In the genomic region with DNA sequence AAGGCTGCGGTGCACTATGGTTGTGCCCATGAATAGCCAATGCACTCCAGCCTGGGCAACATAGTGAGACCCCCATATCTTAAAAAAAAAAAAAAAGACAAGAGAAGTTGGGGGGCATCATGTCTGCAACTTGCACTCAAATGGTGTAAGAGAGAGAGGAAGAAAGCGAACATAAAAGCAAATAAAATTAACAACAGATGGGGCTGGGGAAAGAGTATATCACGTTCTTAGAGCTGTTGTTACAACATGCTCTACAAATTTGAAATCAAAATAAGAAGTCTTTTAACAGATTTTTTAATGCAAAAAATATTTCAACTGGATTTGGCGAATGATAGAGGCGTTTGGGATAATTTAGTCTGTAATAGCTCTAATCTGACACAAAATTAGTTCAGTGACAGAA, we compare ENCODE assay signal across 24 cellular contexts.
DNase-seq lines count a peak whose midpoint lies in the region; ATAC-seq and TF ChIP-seq lines count a peak whose summit lies in the region.
"Had no signal": no experiment of that assay in that cellular context is flagged by ENCODE, and none has a peak within 500 bp of the region (broad histone marks: within the 10 kb centered on the region; RNA-seq: fewer than 3 reads in every experiment).

No MANE protein-coding gene starts in this region.

- TF ChIP-seq EP300 in SK-N-SH (IDR thresholded peaks at IDR 0.05; ENCODE audit: borderline replicate concordance in 1 of 2, low read depth in 1 of 2, low read length in 1 of 2), result no peak

- H3F3A ChIP-seq in SK-N-SH (replicated peaks; ENCODE audit: insufficient read depth), result peaks cover 14% of the 10 kb centered on the region

- 86% methylated on average over 5 of the region's 5 CpGs for WGBS in SK-N-SH (ENCODE audit: low lambda C conversion rate)
- WGBS in prostate gland, result 66% methylated on average over 5 of the region's 5 CpGs

- H3K36me3 ChIP-seq in SK-N-SH (replicated peaks in 1 of 2; ENCODE audit: control insufficient read depth in 1 of 2, insufficient read depth in 2 of 2, low read length in 1 of 2), result no peaks in the 10 kb centered on the region
- no peaks in the 10 kb centered on the region for H3K36me3 ChIP-seq in Karpas-422 (ENCODE audit: insufficient read depth, low read length)
- H3K36me3 ChIP-seq in prostate gland, result no peaks in the 10 kb centered on the region
- H3K36me3 ChIP-seq: gastrocnemius medialis, HAP-1 had no signal

- peak; percentile 24 for DNase-seq in AG08395 (ENCODE audit: low spot score)
- no peak for DNase-seq in SK-N-SH
- peak; percentile 64 for DNase-seq in fibroblast of mammary gland (ENCODE audit: low read depth)
- no peak for DNase-seq in sciatic nerve (ENCODE audit: low spot score)
- no peak for DNase-seq in Karpas-422
- DNase-seq in mesothelial cell of epicardium (ENCODE audit: low spot score in 2 of 2, unreplicated experiment in 2 of 2), result no peak
- DNase-seq in NCI-H2171 treated with DMSO at 0.1 percent for 48 hours (lab: John Stamatoyannopoulos, UW), result no peak
- no peak for DNase-seq in prostate gland (ENCODE audit: low spot score)
- DNase-seq: dorsolateral prefrontal cortex; gastrocnemius medialis; left ventricle myocardium inferior; mucosa of descending colon; NCI-H1105; NCI-H2029 treated with DMSO at 0.1 percent for 48 hours; NCI-H82; OCI-M1; stimulated activated CD4-positive, alpha-beta T cell treated with anti-CD3 and anti-CD28 coated beads, Interleukin-2, amount 100 ng/mL, for 48 hours; substantia nigra had no signal

- no peaks in the 10 kb centered on the region for H4K20me1 ChIP-seq in SK-N-SH (ENCODE audit: insufficient read depth)
- no peaks in the 10 kb centered on the region for H4K20me1 ChIP-seq in Karpas-422 (ENCODE audit: insufficient read depth, low read depth, low read length)

- POLR2A ChIA-PET in SK-N-SH (lab: Yijun Ruan, JAX), result no interaction called here

- TF ChIP-seq POLR2A in prostate gland (IDR thresholded peaks at IDR 0.05), result no peak

- no peaks in the 10 kb centered on the region for H3K4me1 Mint-ChIP-seq in mesothelial cell of epicardium
- H3K4me1 Mint-ChIP-seq: activated naive CD4-positive, alpha-beta T cell treated with anti-CD3 and anti-CD28 coated beads, Interleukin-2, amount 50 U/mL, for 24 hours; central memory CD8-positive, alpha-beta T cell; stimulated activated effector memory CD8-positive, alpha-beta T cell treated with anti-CD3 and anti-CD28 coated beads, Interleukin-12 subunit alpha, Interleukin-12 subunit beta, amount 100 ng/mL, for 72 hours had no signal

- H3K36me3 Mint-ChIP-seq in mesothelial cell of epicardium, result peaks cover 2% of the 10 kb centered on the region
- H3K36me3 Mint-ChIP-seq: activated naive CD4-positive, alpha-beta T cell treated with anti-CD3 and anti-CD28 coated beads, Interleukin-2, amount 50 U/mL, for 24 hours; stimulated activated effector memory CD8-positive, alpha-beta T cell treated with anti-CD3 and anti-CD28 coated beads, Interleukin-12 subunit alpha, Interleukin-12 subunit beta, amount 100 ng/mL, for 72 hours; WTC11 had no signal

- H3K9me3 Mint-ChIP-seq in mesothelial cell of epicardium, result no peaks in the 10 kb centered on the region
- H3K9me3 Mint-ChIP-seq: activated naive CD4-positive, alpha-beta T cell treated with anti-CD3 and anti-CD28 coated beads, Interleukin-2, amount 50 U/mL, for 24 hours; central memory CD8-positive, alpha-beta T cell; stimulated activated effector memory CD8-positive, alpha-beta T cell treated with anti-CD3 and anti-CD28 coated beads, Interleukin-12 subunit alpha, Interleukin-12 subunit beta, amount 100 ng/mL, for 72 hours; WTC11 had no signal

- H3K27me3 ChIP-seq in SK-N-SH (ENCODE audit: insufficient read depth), result no peaks in the 10 kb centered on the region
- no peaks in the 10 kb centered on the region for H3K27me3 ChIP-seq in Karpas-422 (ENCODE audit: low read length)
- no peaks in the 10 kb centered on the region for H3K27me3 ChIP-seq in prostate gland (replicated peaks; ENCODE audit: insufficient read depth)
- H3K27me3 ChIP-seq: dorsolateral prefrontal cortex, gastrocnemius medialis had no signal

- CTCF ChIA-PET in SK-N-SH (lab: Yijun Ruan, JAX), result interaction anchor here (1.6 kb wide), 1 partner anchor 17 kb away, joined by 4 read pairs; no protein-coding TSS in a partner anchor

- peak overlapping the region; percentile 11 to 51; a peak in 3 of 4 replicates for H3K27ac ChIP-seq in SK-N-SH (ENCODE audit: low read depth in 2 of 2, low read length in 1 of 2)
- no peak overlapping the region for H3K27ac ChIP-seq in Karpas-422 (ENCODE audit: low read length)
- no peak overlapping the region for H3K27ac ChIP-seq in prostate gland
- H3K27ac ChIP-seq: C4-2B, gastrocnemius medialis, left ventricle myocardium inferior had no signal

- no peaks in the 10 kb centered on the region for H3K9me3 ChIP-seq in SK-N-SH
- no peaks in the 10 kb centered on the region for H3K9me3 ChIP-seq in Karpas-422 (ENCODE audit: low read length)
- no peaks in the 10 kb centered on the region for H3K9me3 ChIP-seq in prostate gland
- H3K9me3 ChIP-seq: gastrocnemius medialis, HAP-1, left ventricle myocardium inferior, mucosa of descending colon had no signal

- H3K27me3 Mint-ChIP-seq in mesothelial cell of epicardium (ENCODE audit: low read depth), result no peaks in the 10 kb centered on the region
- H3K27me3 Mint-ChIP-seq: activated naive CD4-positive, alpha-beta T cell treated with anti-CD3 and anti-CD28 coated beads, Interleukin-2, amount 50 U/mL, for 24 hours; central memory CD8-positive, alpha-beta T cell had no signal

- H2AFZ ChIP-seq in SK-N-SH (ENCODE audit: low read depth) (peak overlapping the region; percentile 7; the same call in 1 of the 2 replicates), Karpas-422 (ENCODE audit: low read length) (no peak overlapping the region)

- H3K4me3 Mint-ChIP-seq in mesothelial cell of epicardium, result no peak overlapping the region
- H3K4me3 Mint-ChIP-seq: activated naive CD4-positive, alpha-beta T cell treated with anti-CD3 and anti-CD28 coated beads, Interleukin-2, amount 50 U/mL, for 24 hours; central memory CD8-positive, alpha-beta T cell; stimulated activated effector memory CD8-positive, alpha-beta T cell treated with anti-CD3 and anti-CD28 coated beads, Interleukin-12 subunit alpha, Interleukin-12 subunit beta, amount 100 ng/mL, for 72 hours; WTC11 had no signal

- TF ChIP-seq CTCF in SK-N-SH (IDR thresholded peaks at IDR 0.05) (no peak), fibroblast of mammary gland (conservative IDR thresholded peaks at IDR 0.05; ENCODE audit: control insufficient read depth, insufficient read depth, low read depth, low read length) (no peak), mesothelial cell of epicardium (IDR thresholded peaks at IDR 0.05; ENCODE audit: unreplicated experiment) (no peak), prostate gland (IDR thresholded peaks at IDR 0.05) (no peak)

- peak; percentile 66 for ATAC-seq in sciatic nerve
- ATAC-seq: stimulated activated effector memory CD8-positive, alpha-beta T cell treated with anti-CD3 and anti-CD28 coated beads, Interleukin-12 subunit alpha, Interleukin-12 subunit beta, amount 100 ng/mL, for 72 hours; WTC11 had no signal

- no peak overlapping the region for H3K4me3 ChIP-seq in SK-N-SH (ENCODE audit: low read depth in 2 of 2, low read length in 1 of 2)
- no peak overlapping the region for H3K4me3 ChIP-seq in fibroblast of mammary gland (ENCODE audit: control insufficient read depth, low read depth, low read length)
- H3K4me3 ChIP-seq in Karpas-422 (ENCODE audit: low read length), result no peak overlapping the region
- no peak overlapping the region for H3K4me3 ChIP-seq in prostate gland
- H3K4me3 ChIP-seq: dorsolateral prefrontal cortex, gastrocnemius medialis, HAP-1, left ventricle myocardium inferior, mucosa of descending colon had no signal

- intact Hi-C loops in sciatic nerve (cut with DNase I) (no loop called here), prostate gland (cut with DNase I) (no loop called here)

- no peak overlapping the region for H3K27ac Mint-ChIP-seq in mesothelial cell of epicardium
- H3K27ac Mint-ChIP-seq: activated naive CD4-positive, alpha-beta T cell treated with anti-CD3 and anti-CD28 coated beads, Interleukin-2, amount 50 U/mL, for 24 hours; stimulated activated effector memory CD8-positive, alpha-beta T cell treated with anti-CD3 and anti-CD28 coated beads, Interleukin-12 subunit alpha, Interleukin-12 subunit beta, amount 100 ng/mL, for 72 hours; WTC11 had no signal

- H3K4me2 ChIP-seq in SK-N-SH (no peak overlapping the region), Karpas-422 (ENCODE audit: low read depth, low read length, poor library complexity, severe bottlenecking) (no peak overlapping the region)

- no peak for TF ChIP-seq RAD21 in SK-N-SH (IDR thresholded peaks at IDR 0.05; ENCODE audit: low read length)

- H3K9ac ChIP-seq in SK-N-SH (no peak overlapping the region), Karpas-422 (ENCODE audit: low read length) (no peak overlapping the region)

- no peaks in the 10 kb centered on the region for H3K79me2 ChIP-seq in SK-N-SH (ENCODE audit: insufficient read depth)
- no peaks in the 10 kb centered on the region for H3K79me2 ChIP-seq in Karpas-422 (ENCODE audit: low read length)

- no peaks in the 10 kb centered on the region for H3K9me2 ChIP-seq in SK-N-SH
- H3K9me2 ChIP-seq in Karpas-422 (replicated peaks; ENCODE audit: insufficient read depth, low read length), result no peaks in the 10 kb centered on the region

- H3K4me1 ChIP-seq in SK-N-SH (ENCODE audit: control insufficient read depth in 1 of 2, insufficient read depth in 2 of 2, low read depth in 1 of 2, low read length in 1 of 2), result peaks cover 3 to 15% of the 10 kb centered on the region in 2 experiments; a peak in 2 of 4 replicates
- no peaks in the 10 kb centered on the region for H3K4me1 ChIP-seq in Karpas-422 (ENCODE audit: low read length)
- H3K4me1 ChIP-seq in prostate gland (replicated peaks), result no peaks in the 10 kb centered on the region

TF ChIP-seq in SK-N-SH, 30 proteins besides CTCF, POLR2A, EP300 and RAD21 (continues in another document):
- TF ChIP-seq, protein P1, sequence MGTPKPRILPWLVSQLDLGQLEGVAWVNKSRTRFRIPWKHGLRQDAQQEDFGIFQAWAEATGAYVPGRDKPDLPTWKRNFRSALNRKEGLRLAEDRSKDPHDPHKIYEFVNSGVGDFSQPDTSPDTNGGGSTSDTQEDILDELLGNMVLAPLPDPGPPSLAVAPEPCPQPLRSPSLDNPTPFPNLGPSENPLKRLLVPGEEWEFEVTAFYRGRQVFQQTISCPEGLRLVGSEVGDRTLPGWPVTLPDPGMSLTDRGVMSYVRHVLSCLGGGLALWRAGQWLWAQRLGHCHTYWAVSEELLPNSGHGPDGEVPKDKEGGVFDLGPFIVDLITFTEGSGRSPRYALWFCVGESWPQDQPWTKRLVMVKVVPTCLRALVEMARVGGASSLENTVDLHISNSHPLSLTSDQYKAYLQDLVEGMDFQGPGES (IDR thresholded peaks at IDR 0.05; ENCODE audit: low read depth, low read length), result no peak
- TF ChIP-seq NFIC (IDR thresholded peaks at IDR 0.05; ENCODE audit: borderline replicate concordance), result no peak
- TF ChIP-seq, protein P2, sequence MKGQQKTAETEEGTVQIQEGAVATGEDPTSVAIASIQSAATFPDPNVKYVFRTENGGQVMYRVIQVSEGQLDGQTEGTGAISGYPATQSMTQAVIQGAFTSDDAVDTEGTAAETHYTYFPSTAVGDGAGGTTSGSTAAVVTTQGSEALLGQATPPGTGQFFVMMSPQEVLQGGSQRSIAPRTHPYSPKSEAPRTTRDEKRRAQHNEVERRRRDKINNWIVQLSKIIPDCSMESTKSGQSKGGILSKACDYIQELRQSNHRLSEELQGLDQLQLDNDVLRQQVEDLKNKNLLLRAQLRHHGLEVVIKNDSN (IDR thresholded peaks at IDR 0.05; ENCODE audit: borderline replicate concordance, low read depth), result no peak

Comparison
In these comparisons a context has a peak if more than half of its experiments do, and no peak if none do; other contexts are left out.
1. DNase-seq: peak in AG08395 (single experiment) and fibroblast of mammary gland (single experiment); none in SK-N-SH (single experiment), sciatic nerve (single experiment), Karpas-422 (single experiment), mesothelial cell of epicardium (0 of 2), NCI-H2171 treated with DMSO at 0.1 percent for 48 hours (single experiment) and prostate gland (single experiment).
2. H3K27ac ChIP-seq: peak in SK-N-SH (2 of 2); none in Karpas-422 (single experiment) and prostate gland (0 of 2).